ENCODE assay signal across 8 cellular contexts in genomic region chr19:7926021-7926726, GRCh38. TPM values are rescaled to one million over a fixed set of nuclear protein-coding genes. Genes with fewer than 3 reads are reported as not detected.
DNase-seq lines count a peak whose midpoint lies in the region; ATAC-seq and TF ChIP-seq lines count a peak whose summit lies in the region.

Gene CTXN1 (minus strand): TSS chr19:7926135. CDS start chr19:7925538, 597 bp downstream.

- no peaks in the 10 kb centered on the region for H3K9me3 Mint-ChIP-seq in activated T-cell treated with anti-CD3 and anti-CD28 coated beads, Interleukin-2, amount 50 U/mL, for 4 hours
- H3K9me3 Mint-ChIP-seq in naive thymus-derived CD8-positive, alpha-beta T cell: peaks cover 0 to 2% (median 0%) of the 10 kb centered on the region in 9 donors

- H3K9me3 ChIP-seq in NT2/D1 (ENCODE audit: insufficient read depth, low read length) (no peaks in the 10 kb centered on the region), esophagus squamous epithelium (no peaks in the 10 kb centered on the region)

- H3K27me3 Mint-ChIP-seq in activated T-cell treated with anti-CD3 and anti-CD28 coated beads, Interleukin-2, amount 50 U/mL, for 4 hours (ENCODE audit: low read depth): no peaks in the 10 kb centered on the region
- peaks cover 0 to 1% (median 0%) of the 10 kb centered on the region in 5 donors for H3K27me3 Mint-ChIP-seq in naive thymus-derived CD8-positive, alpha-beta T cell

- H3K4me3 ChIP-seq in NT2/D1 (ENCODE audit: insufficient read length, low read depth) (peak within 1 kb of the TSS; percentile 53), esophagus squamous epithelium (peak within 1 kb of the TSS; percentile 31 to 71 (median 50))

- TF ChIP-seq POLR2A in esophagus squamous epithelium (IDR thresholded peaks at IDR 0.05): no peak

- POLR2A ChIA-PET in naive thymus-derived CD8-positive, alpha-beta T cell (lab: Charles Lee): interaction anchor here (1.2 to 2.2 kb wide), 2 partner anchors 17 to 22 kb away, joined by 5 to 15 read pairs; partner anchors contain the start of genes MAP2K7 and TIMM44

- ATAC-seq in activated T-cell treated with anti-CD3 and anti-CD28 coated beads, Interleukin-2, amount 50 U/mL, for 4 hours: peak; percentile 62 to 66
- peak; percentile 55 to 56 for ATAC-seq in naive thymus-derived CD8-positive, alpha-beta T cell
- ATAC-seq in HG03095 (IDR thresholded peaks at IDR 0.05; ENCODE audit: unreplicated experiment): no peak

- H3K4me1 ChIP-seq in NT2/D1 (ENCODE audit: insufficient read depth, insufficient read length) (peaks cover 43% of the 10 kb centered on the region), esophagus squamous epithelium (peaks cover 45 to 97% (median 57%) of the 10 kb centered on the region in 3 donors)

- peaks cover 5% of the 10 kb centered on the region for H3K36me3 Mint-ChIP-seq in activated T-cell treated with anti-CD3 and anti-CD28 coated beads, Interleukin-2, amount 50 U/mL, for 4 hours (ENCODE audit: insufficient read depth)
- peaks cover 0 to 20% (median 0%) of the 10 kb centered on the region in 3 donors for H3K36me3 Mint-ChIP-seq in naive thymus-derived CD8-positive, alpha-beta T cell

- H3K4me1 Mint-ChIP-seq in activated T-cell treated with anti-CD3 and anti-CD28 coated beads, Interleukin-2, amount 50 U/mL, for 4 hours (ENCODE audit: low read depth): peaks cover 36% of the 10 kb centered on the region
- peaks cover 13 to 42% (median 31%) of the 10 kb centered on the region in 4 donors for H3K4me1 Mint-ChIP-seq in naive thymus-derived CD8-positive, alpha-beta T cell

- H3K27ac Mint-ChIP-seq in naive thymus-derived CD8-positive, alpha-beta T cell: peak within 1 kb of the TSS in 6 of 10 donors; percentile 37 to 95 (median 84)

- 44 to 53% methylated on average over 7 to 12 of the region's 65 CpGs for WGBS in esophagus squamous epithelium, 2 donors

- peak within 1 kb of the TSS; percentile 72 for H3K4me3 Mint-ChIP-seq in activated T-cell treated with anti-CD3 and anti-CD28 coated beads, Interleukin-2, amount 50 U/mL, for 4 hours
- H3K4me3 Mint-ChIP-seq in naive thymus-derived CD8-positive, alpha-beta T cell: peak within 1 kb of the TSS; percentile 70 to 88 (median 82)

- peak within 1 kb of the TSS; percentile 44 to 91 (median 84) for H3K27ac ChIP-seq in esophagus squamous epithelium

- intact Hi-C loops in esophagus squamous epithelium (cut with DNase I): no loop called here

- H3K27me3 ChIP-seq in NT2/D1 (ENCODE audit: insufficient read depth, insufficient read length) (no peaks in the 10 kb centered on the region), esophagus squamous epithelium (peaks cover 0 to 19% (median 0%) of the 10 kb centered on the region in 4 donors)

- DNase-seq in NCI-H2081 (lab: John Stamatoyannopoulos, UW) (peak; percentile 45 to 48), NCI-H2081 treated with DMSO at 0.1 percent for 48 hours (lab: John Stamatoyannopoulos, UW) (no peak), NT2/D1 (ENCODE audit: low read depth, low spot score) (no peak), esophagus squamous epithelium (lab: John Stamatoyannopoulos, UW) (no peak)
- peak; percentile 76 for DNase-seq in activated T-cell treated with anti-CD3 and anti-CD28 coated beads, Interleukin-2, amount 50 U/mL, for 4 hours
- peak; percentile 63 to 86 (median 74) for DNase-seq in naive thymus-derived CD8-positive, alpha-beta T cell
- peak; percentile 22 to 74 (median 68) for DNase-seq in stimulated activated naive CD4-positive, alpha-beta T cell (lab: John Stamatoyannopoulos, UW)

- H3K9ac ChIP-seq in NT2/D1 (ENCODE audit: insufficient read length, low read depth): peak within 1 kb of the TSS; percentile 80

- peak in 2 of 6 experiments; percentile 10 to 17 for TF ChIP-seq CTCF in esophagus squamous epithelium (IDR thresholded peaks at IDR 0.05)

- H3K36me3 ChIP-seq in NT2/D1 (ENCODE audit: insufficient read depth, insufficient read length, low read length): peaks cover 69% of the 10 kb centered on the region
- H3K36me3 ChIP-seq in esophagus squamous epithelium: peaks cover under 1 to 45% (median 11%) of the 10 kb centered on the region in 3 donors

RNA-seq across cellular contexts. Expression of gene CTXN1, which starts in this region (rescaled TPM):
- total RNA-seq in activated T-cell treated with anti-CD3 and anti-CD28 coated beads, Interleukin-2, amount 50 U/mL, for 4 hours: 1 to 10 TPM in 1 of 3 donors, under 1 TPM in 2; 0.71 to 1.4 (median 0.95) TPM
- total RNA-seq in esophagus squamous epithelium: 1 to 10 TPM in 1 of 4 donors, under 1 TPM in 2, not detected in 1; 0.35 to 2.7 (median 0.75) TPM
- total RNA-seq in naive thymus-derived CD8-positive, alpha-beta T cell: not detected
- not detected for polyA plus RNA-seq in naive thymus-derived CD8-positive, alpha-beta T cell

Comparison
In these comparisons a context has a peak if more than half of its experiments do, and no peak if none do; other contexts are left out.
1. DNase-seq: peak in NCI-H2081 (2 of 2), activated T-cell treated with anti-CD3 and anti-CD28 coated beads, Interleukin-2, amount 50 U/mL, for 4 hours (single experiment) and stimulated activated naive CD4-positive, alpha-beta T cell (6 of 6); none in NCI-H2081 treated with DMSO at 0.1 percent for 48 hours (single experiment), NT2/D1 (single experiment) and esophagus squamous epithelium (single experiment).
2. Peak in DNase-seq and ATAC-seq in naive thymus-derived CD8-positive, alpha-beta T cell; RNA of the gene not detected or under 1 TPM.